In the genomic region with DNA sequence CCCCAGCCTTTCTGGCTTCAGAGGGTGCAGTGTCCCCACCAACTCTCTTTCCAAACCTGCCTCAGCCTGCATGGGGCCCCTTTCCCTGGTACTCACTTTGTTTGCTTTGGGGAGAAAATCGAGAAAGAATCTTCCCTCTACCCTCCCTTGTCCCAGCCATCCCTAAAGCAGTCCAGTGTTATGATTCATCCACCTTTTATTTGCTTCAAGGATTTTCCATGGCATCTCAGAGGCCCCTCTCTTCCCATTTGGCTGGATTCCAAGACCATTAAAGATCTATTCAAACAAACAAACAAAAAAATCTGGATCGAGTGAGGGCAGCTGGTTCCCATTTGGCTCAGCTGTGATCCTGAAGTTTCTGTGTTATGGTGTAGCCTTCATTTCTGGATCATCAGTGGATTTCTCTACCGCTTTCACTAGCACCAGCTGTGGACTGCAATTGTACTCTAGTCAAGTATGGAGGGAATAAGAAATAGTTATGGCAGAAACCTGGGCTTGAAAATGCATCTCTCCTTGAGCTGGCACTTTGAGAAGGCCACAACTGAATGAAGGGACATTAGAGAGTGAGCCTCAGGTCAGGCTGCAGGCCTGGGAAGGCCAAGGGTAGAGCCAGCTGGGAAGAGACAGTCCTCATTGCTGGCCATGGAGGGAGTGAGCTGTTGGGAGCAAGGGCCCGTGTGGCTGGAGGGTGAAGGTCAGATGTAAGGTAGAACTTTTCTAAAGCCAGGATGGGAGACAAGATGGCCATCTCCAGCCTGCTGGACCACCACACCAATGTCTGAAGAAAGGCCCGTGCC, we compare ENCODE assay signal across 10 cellular contexts.
A peak's percentile ranks its signal among the peaks of the same experiment; 100 is the strongest.
DNase-seq lines count a peak whose midpoint lies in the region.
"Had no signal": no experiment of that assay in that cellular context is flagged by ENCODE, and none has a peak within 500 bp of the region (broad histone marks: within the 10 kb centered on the region; RNA-seq: fewer than 3 reads in every experiment).

No MANE protein-coding gene starts in this region.

- DNase-seq in DMS79 (lab: John Stamatoyannopoulos, UW) (peak; percentile 45), NCI-H1417 (lab: John Stamatoyannopoulos, UW) (peak; percentile 34 to 85 (median 76)), amniotic stem cell (lab: John Stamatoyannopoulos, UW) (peak; percentile 41), kidney glomerular epithelial cell (lab: John Stamatoyannopoulos, UW) (peak; percentile 77), OCI-M1 (lab: John Stamatoyannopoulos, UW) (no peak), NOMO-1 treated with dmso at 0.1 percent for 144 hours (lab: John Stamatoyannopoulos, UW; ENCODE audit: unreplicated experiment) (no peak), RPMI8226 (no peak)
- DNase-seq in activated naive CD4-positive, alpha-beta T cell treated with anti-CD3 and anti-CD28 coated beads, Interleukin-2, amount 50 U/mL, for 16 hours: no peak
- DNase-seq: effector CD8-positive, alpha-beta T cell; T-helper 17 cell had no signal

Comparison
In these comparisons a context has a peak if more than half of its experiments do, and no peak if none do; other contexts are left out.
1. DNase-seq: peak in DMS79 (single experiment), NCI-H1417 (3 of 3), amniotic stem cell (single experiment) and kidney glomerular epithelial cell (single experiment); none in activated naive CD4-positive, alpha-beta T cell treated with anti-CD3 and anti-CD28 coated beads, Interleukin-2, amount 50 U/mL, for 16 hours (single experiment), OCI-M1 (single experiment), NOMO-1 treated with dmso at 0.1 percent for 144 hours (single experiment) and RPMI8226 (single experiment).